1 cellular context compared by ENCODE assay signal in genomic region chr15:68794307-68794706, GRCh38.
TF ChIP-seq lines count a peak whose summit lies in the region.

No MANE protein-coding gene starts in this region.

TF ChIP-seq in GM12878, 131 proteins besides CTCF, POLR2A, EP300 and RAD21:
- TF ChIP-seq CUX1 (IDR thresholded peaks at IDR 0.05; ENCODE audit: insufficient replicate concordance, low read depth, low read length) (peak; percentile 23), TCF3 (IDR thresholded peaks at IDR 0.05; ENCODE audit: borderline replicate concordance, insufficient read depth, low read depth, low read length) (no peak), DPF2 (IDR thresholded peaks at IDR 0.05) (0 out of 2 replicates have a peak, but pooled peaks have one; percentile 2), IKZF1 (conservative IDR thresholded peaks at IDR 0.05) (0 out of 2 replicates have a peak, but pooled peaks have one; percentile 18), SREBF2 (IDR thresholded peaks at IDR 0.05; ENCODE audit: low read length) (no peak), RUNX3 (IDR thresholded peaks at IDR 0.05; ENCODE audit: low read length) (peak; percentile 54), IRF3 (IDR thresholded peaks at IDR 0.05) (no peak), MXI1 (IDR thresholded peaks at IDR 0.05; ENCODE audit: low read depth, low read length) (0 out of 2 replicates have a peak, but pooled peaks have one; percentile 30), RELB (IDR thresholded peaks at IDR 0.05; ENCODE audit: low read depth) (0 out of 2 replicates have a peak, but pooled peaks have one; percentile 22), PML (IDR thresholded peaks at IDR 0.05; ENCODE audit: low read length) (0 out of 2 replicates have a peak, but pooled peaks have one; percentile 7), USF2 (IDR thresholded peaks at IDR 0.05; ENCODE audit: borderline replicate concordance, low read depth, low read length) (no peak), PAX5 (IDR thresholded peaks at IDR 0.05; ENCODE audit: borderline replicate concordance, low read depth, low read length) (peak; percentile 73; the same call in 1 of the 2 replicates), IKZF2 (IDR thresholded peaks at IDR 0.05) (peak in 1 of 2 experiments; percentile 20; a peak in 1 of 4 replicates), GATAD2B (conservative IDR thresholded peaks at IDR 0.05; ENCODE audit: low read depth) (no peak), POU2F2 (IDR thresholded peaks at IDR 0.05; ENCODE audit: borderline replicate concordance, low read depth, low read length) (peak; percentile 6; the same call in 1 of the 3 replicates), BHLHE40 (IDR thresholded peaks at IDR 0.05; ENCODE audit: borderline replicate concordance in 1 of 2, low read depth in 2 of 2, low read length in 1 of 2) (no peak)
